In genomic region chr19:45294291-45295029, GRCh38 we compare ENCODE assay signal across 17 cellular contexts. TPM values are rescaled to one million over a fixed set of nuclear protein-coding genes. Genes with fewer than 3 reads are reported as not detected.
DNase-seq lines count a peak whose midpoint lies in the region; ATAC-seq and TF ChIP-seq lines count a peak whose summit lies in the region.
"Had no signal": no experiment of that assay in that cellular context is flagged by ENCODE, and none has a peak within 500 bp of the region (broad histone marks: within the 10 kb centered on the region; RNA-seq: fewer than 3 reads in every experiment).

No MANE protein-coding gene starts in this region.

- 80% methylated on average over 2 of the region's 12 CpGs; no CpG with 5 or more reads in 1 of the 2 experiments for WGBS in IMR-90 (ENCODE audit: extremely low coverage in 2 of 2, insufficient read length in 1 of 2), 2 experiments

- no peaks in the 10 kb centered on the region; the same call in 1 of the 2 replicates for H3K9me1 ChIP-seq in IMR-90 (ENCODE audit: insufficient read depth, low read length)

- no peak overlapping the region for H3K23ac ChIP-seq in IMR-90 (ENCODE audit: low read depth, low read length)

- no peak for ATAC-seq in IMR-90 (ENCODE audit: low read depth)
- ATAC-seq in GM21360 (IDR thresholded peaks at IDR 0.05; ENCODE audit: unreplicated experiment): no peak
- ATAC-seq: PC-3 had no signal

- no peaks in the 10 kb centered on the region; the same call in 1 of the 2 replicates for H3K9me3 ChIP-seq in IMR-90 (ENCODE audit: control insufficient read depth, insufficient read depth, low read length)
- H3K9me3 ChIP-seq in uterus: no peaks in the 10 kb centered on the region

- H2AFZ ChIP-seq in IMR-90 (replicated peaks; ENCODE audit: low read length, poor library complexity): no peak overlapping the region

- H4K91ac ChIP-seq in IMR-90 (ENCODE audit: insufficient read depth, low read depth, low read length): no peak overlapping the region

- H3K27ac ChIP-seq in IMR-90 (ENCODE audit: insufficient read depth, low read length) (no peak overlapping the region), uterus (no peak overlapping the region)
- H3K27ac ChIP-seq: spleen had no signal

- H3K4me2 ChIP-seq in IMR-90 (ENCODE audit: low read depth, low read length): no peak overlapping the region

- TF ChIP-seq CTCF in IMR-90 (conservative IDR thresholded peaks at IDR 0.05; ENCODE audit: low read depth, low read length): no peak
- no peak for TF ChIP-seq CTCF in uterus (IDR thresholded peaks at IDR 0.05)

- H2BK5ac ChIP-seq in IMR-90 (ENCODE audit: low read depth, low read length, poor library complexity, severe bottlenecking): no peak overlapping the region

- no peak overlapping the region for H3K9ac ChIP-seq in IMR-90 (ENCODE audit: low read depth, low read length)

- no TSS peak for BruUV-seq in IMR-90 (replicated peaks; lab: Mats Ljungman, UMichigan)

- no peak for TF ChIP-seq RAD21 in IMR-90 (IDR thresholded peaks at IDR 0.05; ENCODE audit: low read length)

- CTCF ChIA-PET in IMR-90 (lab: Yijun Ruan, JAX): interaction anchor here (0.7 kb wide), 1 partner anchor 46 kb away, joined by 4 read pairs; no protein-coding TSS in a partner anchor

- no peak for DNase-seq in IMR-90
- DNase-seq in cerebellar cortex (ENCODE audit: low spot score): peak; percentile 71
- peak; percentile 17 to 54 for DNase-seq in hippocampal formation (lab: John Stamatoyannopoulos, UW)
- peak in 7 of 10 donors; percentile 19 to 81 (median 37) for DNase-seq in posterior cingulate gyrus
- DNase-seq in ecto neural progenitor cell (ENCODE audit: low spot score): no peak
- DNase-seq in activated CD8-positive, alpha-beta memory T cell treated with anti-CD3 and anti-CD28 coated beads, Interleukin-2, amount 50 U/mL, for 48 hours: no peak
- no peak for DNase-seq in uterus
- DNase-seq: activated B cell treated with CpG ODN at 0.5 μM for 24 hours; activated CD8-positive, alpha-beta memory T cell treated with anti-CD3 and anti-CD28 coated beads, Interleukin-2, amount 50 U/mL, for 4 hours; GOT3; NCI-H1092; NCI-H2227 treated with DMSO at 0.1 percent for 48 hours; spleen had no signal

- no peak overlapping the region for H2BK20ac ChIP-seq in IMR-90 (ENCODE audit: low read depth, low read length)

- H3K36me3 ChIP-seq in IMR-90 (ENCODE audit: control insufficient read depth, insufficient read depth, low read length) (peaks cover 48% of the 10 kb centered on the region), uterus (no peaks in the 10 kb centered on the region)

- no peak overlapping the region for H3K4ac ChIP-seq in IMR-90 (ENCODE audit: low read depth, low read length)

- H4K8ac ChIP-seq in IMR-90 (ENCODE audit: low read depth in 2 of 2, low read length in 2 of 2): no peak overlapping the region

- dilution Hi-C loops in IMR-90 (cut with HindIII; ENCODE audit: low sequenced_read_pairs, unreplicated experiment): no loop called here

- H3K27me3 ChIP-seq in IMR-90 (ENCODE audit: control insufficient read depth, insufficient read depth, low read length): no peaks in the 10 kb centered on the region
- no peaks in the 10 kb centered on the region for H3K27me3 ChIP-seq in uterus
- H3K27me3 ChIP-seq: spleen had no signal

- H2AK5ac ChIP-seq in IMR-90 (ENCODE audit: low read depth, low read length): no peak overlapping the region

- H3K79me1 ChIP-seq in IMR-90 (ENCODE audit: low read depth in 1 of 2, low read length in 2 of 2): no peaks in the 10 kb centered on the region

- no peak overlapping the region for H2BK120ac ChIP-seq in IMR-90 (ENCODE audit: low read depth, low read length)

- no peak overlapping the region for H3K4me3 ChIP-seq in IMR-90 (ENCODE audit: insufficient read depth, low read depth, low read length)
- H3K4me3 ChIP-seq in uterus: no peak overlapping the region
- H3K4me3 ChIP-seq: spleen had no signal

- intact Hi-C loops in IMR-90 (cut with micrococcal nuclease): no loop called here
- intact Hi-C loops in posterior cingulate gyrus (cut with DNase I): no loop called here
- intact Hi-C loops in uterus (cut with DNase I; ENCODE audit: low total_unique reads): no loop called here

- no peak overlapping the region for H2BK15ac ChIP-seq in IMR-90 (ENCODE audit: low read depth, low read length)

- H2AK9ac ChIP-seq in IMR-90 (replicated peaks; ENCODE audit: low read depth, low read length, poor library complexity): peak overlapping the region; percentile 47

- no peaks in the 10 kb centered on the region for H4K20me1 ChIP-seq in IMR-90 (ENCODE audit: insufficient read depth, low read length)

- no peak overlapping the region for H3K56ac ChIP-seq in IMR-90 (ENCODE audit: extremely low read depth, insufficient read depth, low read length)

- H4K5ac ChIP-seq in IMR-90 (ENCODE audit: low read depth, low read length): no peak overlapping the region

- H3K4me1 ChIP-seq in IMR-90 (ENCODE audit: control insufficient read depth, insufficient read depth, low read length): no peaks in the 10 kb centered on the region
- no peaks in the 10 kb centered on the region for H3K4me1 ChIP-seq in uterus
- H3K4me1 ChIP-seq: spleen had no signal

- TF ChIP-seq POLR2A in IMR-90 (IDR thresholded peaks at IDR 0.05; ENCODE audit: low read depth, low read length) (no peak), uterus (IDR thresholded peaks at IDR 0.05) (no peak)

- in situ Hi-C loops in IMR-90 (cut with MboI; ENCODE audit: low sequenced_read_pairs): no loop called here

- no peak overlapping the region for H3K14ac ChIP-seq in IMR-90 (replicated peaks; ENCODE audit: low read depth, low read length)

- no peak overlapping the region for H3K18ac ChIP-seq in IMR-90 (ENCODE audit: low read depth, low read length)

- POLR2A ChIA-PET in IMR-90 (lab: Charles Lee; ENCODE audit: unreplicated experiment): no interaction called here

TF ChIP-seq in IMR-90, 13 proteins besides CTCF, POLR2A, EP300 and RAD21:
- no peak for TF ChIP-seq ELK1 (IDR thresholded peaks at IDR 0.05; ENCODE audit: borderline replicate concordance, low read depth, low read length)
- no peak for TF ChIP-seq SMC3 (IDR thresholded peaks at IDR 0.05; ENCODE audit: low read depth, low read length)
- no peak for TF ChIP-seq NFE2L2 (IDR thresholded peaks at IDR 0.05; ENCODE audit: low read depth, low read length)
- TF ChIP-seq MAZ (IDR thresholded peaks at IDR 0.05; ENCODE audit: borderline replicate concordance, low read depth, low read length): no peak
- TF ChIP-seq USF2 (IDR thresholded peaks at IDR 0.05; ENCODE audit: low read depth, low read length): no peak
- no peak for TF ChIP-seq RCOR1 (IDR thresholded peaks at IDR 0.05; ENCODE audit: insufficient replicate concordance, low read length)
- TF ChIP-seq MAFK (IDR thresholded peaks at IDR 0.05; ENCODE audit: low read depth, low read length): no peak
- no peak for TF ChIP-seq CHD1 (IDR thresholded peaks at IDR 0.05; ENCODE audit: low read depth, low read length)
- TF ChIP-seq CEBPB (IDR thresholded peaks at IDR 0.05; ENCODE audit: low read depth, low read length): no peak
- TF ChIP-seq RFX5 (IDR thresholded peaks at IDR 0.05; ENCODE audit: low read depth, low read length): no peak
- TF ChIP-seq MXI1 (IDR thresholded peaks at IDR 0.05; ENCODE audit: borderline replicate concordance, low read depth, low read length): no peak
- no peak for TF ChIP-seq FOS (IDR thresholded peaks at IDR 0.05; ENCODE audit: low read depth, low read length)
- no peak for TF ChIP-seq BHLHE40 (IDR thresholded peaks at IDR 0.05; ENCODE audit: low read depth, low read length)

RNA-seq across cellular contexts. Expression of gene CKM, which starts 28.2 kb away (rescaled TPM):
- total RNA-seq in IMR-90 (2012; rRNA removed) (not detected in 2 replicates), uterus (1 to 10 TPM in 2 of 4 donors, not detected in 2; 1.1 to 2.5 TPM)
- not detected in 2 replicates for polyA plus RNA-seq in IMR-90 (2012; rRNA removed)
- 0.04 TPM in 1 of 2 replicates, not detected in the other for polyA plus RNA-seq in IMR-90 (2012; cell fraction: cytosol; rRNA removed)
- 0.09 TPM in 1 of 2 replicates, not detected in the other for polyA plus RNA-seq in IMR-90 (2012; cell fraction: nucleus; rRNA removed; ENCODE audit: low replicate concordance)
- total RNA-seq: activated B cell treated with CpG ODN at 0.5 μM for 24 hours; activated naive CD4-positive, alpha-beta T cell treated with anti-CD3 and anti-CD28 coated beads, Interleukin-2, amount 50 U/mL, for 72 hours; chondrocyte; PC-3 had no signal

RNA-seq across cellular contexts. Expression of gene MARK4, which starts 43.4 kb away (rescaled TPM):
- total RNA-seq in IMR-90 (2012; rRNA removed) (8.1 and 11.3 TPM in 2 replicates), uterus (10 to 100 TPM; 13.5 to 51.5 (median 15.5) TPM)
- 20.3 and 20.7 TPM in 2 replicates for polyA plus RNA-seq in IMR-90 (2012; rRNA removed)
- 19.3 and 52.1 TPM in 2 replicates for polyA plus RNA-seq in IMR-90 (2012; cell fraction: cytosol; rRNA removed)
- 33.3 and 34.2 TPM in 2 replicates for polyA plus RNA-seq in IMR-90 (2012; cell fraction: nucleus; rRNA removed; ENCODE audit: low replicate concordance)

RNA-seq across cellular contexts. Expression of gene KLC3, which starts 46.1 kb away (rescaled TPM):
- total RNA-seq in IMR-90 (2012; rRNA removed): under 0.01 and 0.18 TPM in 2 replicates
- polyA plus RNA-seq in IMR-90 (2012; rRNA removed): 0.09 and 0.14 TPM in 2 replicates
- 0.19 and 0.22 TPM in 2 replicates for polyA plus RNA-seq in IMR-90 (2012; cell fraction: cytosol; rRNA removed)
- polyA plus RNA-seq in IMR-90 (2012; cell fraction: nucleus; rRNA removed; ENCODE audit: low replicate concordance): 0.11 and 0.24 TPM in 2 replicates
- total RNA-seq in uterus: under 1 TPM in 1 of 4 donors, not detected in 3; 0.55 TPM
- total RNA-seq: activated B cell treated with CpG ODN at 0.5 μM for 24 hours had no signal

RNA-seq across cellular contexts. Expression of gene EXOC3L2, which starts 49.3 kb away (rescaled TPM):
- total RNA-seq in IMR-90 (2012; rRNA removed) (not detected in 2 replicates), uterus (1 to 10 TPM; 2.4 to 7.2 (median 6.4) TPM)
- 0.03 TPM in 1 of 2 replicates, not detected in the other for polyA plus RNA-seq in IMR-90 (2012; rRNA removed)
- polyA plus RNA-seq in IMR-90 (2012; cell fraction: cytosol; rRNA removed): 0.08 and 0.13 TPM in 2 replicates
- 0.06 and 0.11 TPM in 2 replicates for polyA plus RNA-seq in IMR-90 (2012; cell fraction: nucleus; rRNA removed; ENCODE audit: low replicate concordance)
- total RNA-seq: activated B cell treated with CpG ODN at 0.5 μM for 24 hours; activated naive CD4-positive, alpha-beta T cell treated with anti-CD3 and anti-CD28 coated beads, Interleukin-2, amount 50 U/mL, for 72 hours; PC-3 had no signal

Comparison
In these comparisons a context has a peak if more than half of its experiments do, and no peak if none do; other contexts are left out.
1. DNase-seq: peak in cerebellar cortex (single experiment), hippocampal formation (2 of 2) and posterior cingulate gyrus (7 of 10); none in IMR-90 (single experiment), ecto neural progenitor cell (single experiment), activated CD8-positive, alpha-beta memory T cell treated with anti-CD3 and anti-CD28 coated beads, Interleukin-2, amount 50 U/mL, for 48 hours (single experiment) and uterus (0 of 2).